25 cellular contexts compared by ENCODE assay signal in the genomic region with DNA sequence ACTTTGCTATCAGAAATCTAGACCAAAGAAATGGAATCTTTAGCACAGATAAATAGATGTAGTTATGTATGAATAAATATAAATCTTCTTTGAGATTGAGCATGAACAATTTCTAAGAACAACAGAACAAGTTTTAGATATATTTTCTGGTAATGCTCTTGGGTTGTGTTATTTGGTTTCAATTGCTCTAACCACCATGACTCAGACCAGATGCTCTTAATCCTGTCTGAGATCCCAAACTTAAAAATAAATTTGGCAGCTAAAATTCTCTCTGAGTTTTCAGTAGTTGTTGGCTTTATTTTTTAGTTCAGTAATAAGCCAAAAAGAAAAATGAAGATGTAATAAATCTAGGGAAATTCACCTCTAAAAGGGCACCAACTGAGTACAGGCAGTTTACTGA.
"Had no signal": no experiment of that assay in that cellular context is flagged by ENCODE, and none has a peak within 500 bp of the region (broad histone marks: within the 10 kb centered on the region; RNA-seq: fewer than 3 reads in every experiment).

No MANE protein-coding gene starts in this region.

- DNase-seq: naive B cell; naive thymus-derived CD8-positive, alpha-beta T cell; nephron progenitor cell; nucleus accumbens; pancreas; posterior cingulate gyrus; psoas muscle; right cardiac atrium; right lobe of liver; sigmoid colon; small intestine; stimulated activated CD4-positive, alpha-beta T cell treated with anti-CD3 and anti-CD28 coated beads, Interleukin-15, amount 100 ng/mL, for 24 hours; stimulated activated CD4-positive, alpha-beta T cell treated with anti-CD3 and anti-CD28 coated beads, Interleukin-4, amount 100 ng/mL, for 1 hour; stimulated activated CD4-positive, alpha-beta T cell treated with anti-CD3 and anti-CD28 coated beads, Interleukin-4, amount 100 ng/mL, for 4 hours; stimulated activated CD8-positive, alpha-beta memory T cell treated with anti-CD3 and anti-CD28 coated beads, Interleukin-4, amount 100 ng/mL, for 48 hours; stimulated activated naive CD4-positive, alpha-beta T cell; stimulated activated naive CD8-positive, alpha-beta T cell treated with anti-CD3 and anti-CD28 coated beads, Interleukin-15, amount 100 ng/mL, for 72 hours; stimulated activated naive CD8-positive, alpha-beta T cell treated with anti-CD3 and anti-CD28 coated beads, Interleukin-15, Interleukin-2, amounts not matched to agents 100 U/mL and 50 U/mL, for 24 hours; substantia nigra; thyroid gland; upper lobe of right lung; uterus had no signal

- H3K36me3 ChIP-seq: neutrophil, pancreas, right lobe of liver, sigmoid colon, thoracic aorta, thyroid gland, tibial nerve, upper lobe of right lung, uterus had no signal

- H3K9me3 ChIP-seq: neutrophil, pancreas, right lobe of liver, thyroid gland, uterus had no signal

- H3K4me1 ChIP-seq: pancreas, psoas muscle, right lobe of liver, sigmoid colon, thyroid gland, tibial nerve, upper lobe of right lung, uterus had no signal

- H3K27ac ChIP-seq: neutrophil, pancreas, psoas muscle, right lobe of liver, sigmoid colon, thoracic aorta, thyroid gland, tibial nerve, upper lobe of right lung, uterus had no signal

- H3K27me3 ChIP-seq: neutrophil, pancreas, right lobe of liver, sigmoid colon, thyroid gland, tibial nerve, upper lobe of right lung, uterus had no signal

- H3K4me3 ChIP-seq: pancreas, psoas muscle, right lobe of liver, sigmoid colon, thoracic aorta, thyroid gland, tibial nerve, upper lobe of right lung, uterus had no signal
